Comparison of ENCODE assay signal across 8 cellular contexts in genomic region chr1:179141592-179142244, GRCh38. TPM values are rescaled to one million over a fixed set of nuclear protein-coding genes. Genes with fewer than 3 reads are reported as not detected.
DNase-seq lines count a peak whose midpoint lies in the region; ATAC-seq and TF ChIP-seq lines count a peak whose summit lies in the region.

No MANE protein-coding gene starts in this region.

- no peaks in the 10 kb centered on the region for H3K4me1 ChIP-seq in rectal smooth muscle tissue (ENCODE audit: control insufficient read depth, insufficient read depth, low read length)
- H3K4me1 ChIP-seq in mesendoderm (ENCODE audit: control insufficient read depth, low read depth, low read length): no peaks in the 10 kb centered on the region

- no peak overlapping the region for H2AK5ac ChIP-seq in mesendoderm (ENCODE audit: low read length)

- H3K27me3 ChIP-seq in rectal smooth muscle tissue (ENCODE audit: control insufficient read depth, insufficient read depth, low read length): no peaks in the 10 kb centered on the region
- no peaks in the 10 kb centered on the region for H3K27me3 ChIP-seq in mesendoderm (ENCODE audit: insufficient read depth, low read length, poor library complexity)

- no peak overlapping the region for H3K4me2 ChIP-seq in mesendoderm (ENCODE audit: low read length)

- no peak overlapping the region for H3K4ac ChIP-seq in mesendoderm (ENCODE audit: low read depth, low read length)

- no peak overlapping the region for H2BK5ac ChIP-seq in mesendoderm (ENCODE audit: low read length)

- H4K8ac ChIP-seq in mesendoderm (ENCODE audit: low read depth, low read length): no peak overlapping the region

- H4K5ac ChIP-seq in mesendoderm (ENCODE audit: low read length): no peak overlapping the region

- H2BK120ac ChIP-seq in mesendoderm (ENCODE audit: low read depth, low read length): no peak overlapping the region

- peaks cover 7% of the 10 kb centered on the region for H3K79me1 ChIP-seq in mesendoderm (ENCODE audit: low read length)

- H3K4me3 ChIP-seq in epithelial cell of esophagus (ENCODE audit: low read length): peak overlapping the region; percentile 63
- no peak overlapping the region for H3K4me3 ChIP-seq in rectal smooth muscle tissue (ENCODE audit: low read length)
- no peak overlapping the region for H3K4me3 ChIP-seq in mesendoderm (ENCODE audit: low read length)

- no peak overlapping the region for H3K56ac ChIP-seq in mesendoderm (ENCODE audit: low read length)

- peaks cover 2% of the 10 kb centered on the region for H3K79me2 ChIP-seq in mesendoderm (ENCODE audit: control insufficient read depth, insufficient read depth, low read length)

- H2BK15ac ChIP-seq in mesendoderm (replicated peaks; ENCODE audit: low read depth): no peak overlapping the region

- no peak overlapping the region for H3K18ac ChIP-seq in mesendoderm (ENCODE audit: low read length)

- H3K27ac ChIP-seq in rectal smooth muscle tissue (ENCODE audit: low read depth, low read length): peak overlapping the region; percentile 48
- H3K27ac ChIP-seq in mesendoderm (ENCODE audit: low read depth, low read length): no peak overlapping the region

- DNase-seq in epithelial cell of esophagus (ENCODE audit: low read depth) (peak; percentile 88), ureter (ENCODE audit: low spot score) (no peak), mesendoderm (no peak), T-helper 9 cell (no peak)

- H3K23ac ChIP-seq in mesendoderm (ENCODE audit: low read length): no peak overlapping the region

- no peak for TF ChIP-seq CTCF in epithelial cell of esophagus (IDR thresholded peaks at IDR 0.05; ENCODE audit: insufficient read depth, low read depth, low read length, missing control alignments)

- peak; percentile 81 for ATAC-seq in GM18502 (IDR thresholded peaks at IDR 0.05; ENCODE audit: poor library complexity, unreplicated experiment)
- peak; percentile 75 for ATAC-seq in SK-N-SH treated with all-trans-retinoic acid at 6 μM for 48 hours
- no peak for ATAC-seq in HG02623 (IDR thresholded peaks at IDR 0.05; ENCODE audit: unreplicated experiment)

- H3K9ac ChIP-seq in rectal smooth muscle tissue (ENCODE audit: low read length) (no peak overlapping the region), mesendoderm (ENCODE audit: low read length) (no peak overlapping the region)

- WGBS in mesendoderm (ENCODE audit: extremely low coverage, insufficient coverage, low lambda C conversion rate): no CpG with 5 or more reads among the region's 4 CpGs

- H3K36me3 ChIP-seq in rectal smooth muscle tissue (ENCODE audit: control insufficient read depth, insufficient read depth, low read length) (no peaks in the 10 kb centered on the region), mesendoderm (ENCODE audit: control insufficient read depth, insufficient read depth, low read length) (no peaks in the 10 kb centered on the region)

TF ChIP-seq in SK-N-SH treated with all-trans-retinoic acid at 6 μM for 48 hours, 23 proteins besides CTCF, POLR2A, EP300 and RAD21:
- no peak for TF ChIP-seq TCF4 (CRISPR knock-in tag; IDR thresholded peaks at IDR 0.05; ENCODE audit: borderline replicate concordance)
- no peak for TF ChIP-seq ZNF565 (CRISPR knock-in tag; conservative IDR thresholded peaks at IDR 0.05; ENCODE audit: low read depth)
- TF ChIP-seq ZFP3 (CRISPR knock-in tag; IDR thresholded peaks at IDR 0.05): no peak
- TF ChIP-seq CSRNP3 (CRISPR knock-in tag; IDR thresholded peaks at IDR 0.05): no peak
- no peak for TF ChIP-seq OSR1 (CRISPR knock-in tag; IDR thresholded peaks at IDR 0.05)
- TF ChIP-seq CSDC2 (CRISPR knock-in tag; IDR thresholded peaks at IDR 0.05): no peak
- no peak for TF ChIP-seq ISL1 (CRISPR knock-in tag; IDR thresholded peaks at IDR 0.05)
- TF ChIP-seq ZFP30 (CRISPR knock-in tag; IDR thresholded peaks at IDR 0.05): no peak
- no peak for TF ChIP-seq ZC3H10 (CRISPR knock-in tag; IDR thresholded peaks at IDR 0.05)
- TF ChIP-seq TOX (CRISPR knock-in tag; IDR thresholded peaks at IDR 0.05; ENCODE audit: borderline replicate concordance): no peak; the same call in 1 of the 2 replicates
- no peak for TF ChIP-seq GLIS3 (CRISPR knock-in tag; IDR thresholded peaks at IDR 0.05)
- no peak for TF ChIP-seq PATZ1 (CRISPR knock-in tag; IDR thresholded peaks at IDR 0.05; ENCODE audit: borderline replicate concordance)
- TF ChIP-seq ZNF8 (CRISPR knock-in tag; IDR thresholded peaks at IDR 0.05): no peak

RNA-seq across cellular contexts. Expression of gene TOR3A, which starts 59.8 kb away (rescaled TPM):
- total RNA-seq in ureter: 27.4 TPM
- polyA plus RNA-seq in mesendoderm (2013, experiment 1 of 2): 16.7 TPM
- polyA plus RNA-seq in mesendoderm (2013, experiment 2 of 2): 15.2 TPM
